In the genomic region with DNA sequence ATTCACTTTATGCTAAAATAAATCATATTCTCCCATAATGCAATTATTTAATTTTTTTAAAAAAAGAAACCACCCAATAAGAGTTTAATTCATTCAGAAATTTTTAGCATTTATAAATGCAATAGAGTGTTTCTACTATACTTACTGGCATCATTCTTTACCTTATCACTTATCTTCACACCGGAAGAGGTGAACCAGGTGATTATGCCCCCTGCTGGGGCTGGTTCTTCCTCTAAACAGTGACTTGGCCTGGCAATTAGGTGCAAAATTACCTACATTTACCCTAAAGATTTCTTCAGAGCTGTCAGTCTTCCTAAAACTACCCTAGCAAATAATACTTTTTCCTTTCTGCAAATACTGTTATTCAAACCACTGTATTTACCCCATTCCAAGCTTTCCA, we compare ENCODE assay signal across 8 cellular contexts.
DNase-seq lines count a peak whose midpoint lies in the region; ATAC-seq, FAIRE-seq and TF ChIP-seq lines count a peak whose summit lies in the region.
"Not testable (repeated sequence)": the region's sequence is repeated elsewhere in the genome, so short reads cannot be mapped to it uniquely, and the experiment has no call there.

No MANE protein-coding gene starts in this region.

- intact Hi-C loops in CD4-positive, alpha-beta T cell (cut with DNase I, micrococcal nuclease); GM12878 (cut with micrococcal nuclease; ENCODE audit: unreplicated experiment): not testable (repeated sequence)

- not testable (repeated sequence) for H3K4me3 ChIP-seq in GM12878; keratinocyte (ENCODE audit: control insufficient read depth in 2 of 3, extremely low read depth in 1 of 3, insufficient read depth in 2 of 3, low read depth in 1 of 3, low read length in 3 of 3)

- TF ChIP-seq RAD21 in GM12878 (IDR thresholded peaks at IDR 0.05; ENCODE audit: insufficient read depth, low read depth, low read length): not testable (repeated sequence)

- H3K9ac ChIP-seq in GM12878 (ENCODE audit: control insufficient read depth, insufficient read depth, low read length); keratinocyte (ENCODE audit: control insufficient read depth, extremely low read depth, insufficient read depth, low read length): not testable (repeated sequence)

- not testable (repeated sequence) for H3K9me1 ChIP-seq in keratinocyte (ENCODE audit: control insufficient read depth, extremely low read depth, insufficient read depth, low read length)

- not testable (repeated sequence) for H3K36me3 Mint-ChIP-seq in CD4-positive, alpha-beta T cell (ENCODE audit: low read depth); T-helper 17 cell (ENCODE audit: low read depth); effector memory CD8-positive, alpha-beta T cell (ENCODE audit: insufficient read depth)
- H3K36me3 Mint-ChIP-seq in naive thymus-derived CD8-positive, alpha-beta T cell: peaks cover 0 to 23% (median 0%) of the 10 kb centered on the region in 3 donors

- in situ Hi-C loops in GM12878 (cut with MboI): not testable (repeated sequence)

- CTCF ChIA-PET in CD4-positive, alpha-beta T cell (lab: Charles Lee); GM12878 (lab: Yijun Ruan, JAX): not testable (repeated sequence)

- not testable (repeated sequence) for DNase-seq in CD4-positive, alpha-beta T cell; GM12891 (ENCODE audit: insufficient read length, low spot score); GM19239 (ENCODE audit: insufficient read length, low spot score); T-helper 17 cell; GM12878 (ENCODE audit: low read depth, low spot score); effector memory CD8-positive, alpha-beta T cell; keratinocyte (ENCODE audit: low read depth, low spot score); naive thymus-derived CD8-positive, alpha-beta T cell

- POLR2A ChIA-PET in CD4-positive, alpha-beta T cell (lab: Charles Lee); GM12878 (lab: Charles Lee); naive thymus-derived CD8-positive, alpha-beta T cell (lab: Charles Lee): not testable (repeated sequence)

- 40% methylated on average over 1 of the region's 1 CpG for WGBS in GM12878 (ENCODE audit: insufficient coverage, insufficient replicate concordance, low lambda C conversion rate, missing lambda C conversion rate)

- SMC1A ChIA-PET in GM12878 (lab: Charles Lee; ENCODE audit: uncharacterized antibody, unreplicated experiment): interaction anchor here (0.5 kb wide), 1 partner anchor 58 kb away, joined by 3 read pairs; no protein-coding TSS in a partner anchor

- not testable (repeated sequence) for H3K4me1 Mint-ChIP-seq in CD4-positive, alpha-beta T cell (ENCODE audit: low read depth); T-helper 17 cell; effector memory CD8-positive, alpha-beta T cell (ENCODE audit: low read depth in 2 of 2); naive thymus-derived CD8-positive, alpha-beta T cell

- not testable (repeated sequence) for TF ChIP-seq CTCF in CD4-positive, alpha-beta T cell (IDR thresholded peaks at IDR 0.05); GM12878 (IDR thresholded peaks at IDR 0.05 in 2 of 3, conservative IDR thresholded peaks at IDR 0.05 in 1 of 3; ENCODE audit: control insufficient read depth in 2 of 3, extremely low read depth in 1 of 3, insufficient read depth in 1 of 3, low read depth in 3 of 3, low read length in 3 of 3); keratinocyte (optimal IDR thresholded peaks at IDR 0.05 in 1 of 3, IDR thresholded peaks at IDR 0.05 in 1 of 3, conservative IDR thresholded peaks at IDR 0.05 in 1 of 3; ENCODE audit: extremely low read depth in 1 of 3, insufficient read depth in 2 of 3, low read length in 3 of 3)

- peak; percentile 77 for ATAC-seq in CD4-positive, alpha-beta T cell (ENCODE audit: poor library complexity)
- ATAC-seq in T-helper 17 cell (peak; percentile 73), GM12878 (0 out of 3 replicates have a peak, but pooled peaks have one; percentile 44)
- ATAC-seq in effector memory CD8-positive, alpha-beta T cell (replicated peaks): peak; percentile 69
- peak; percentile 70 to 76 for ATAC-seq in naive thymus-derived CD8-positive, alpha-beta T cell

- not testable (repeated sequence) for H3K27ac Mint-ChIP-seq in CD4-positive, alpha-beta T cell; T-helper 17 cell; effector memory CD8-positive, alpha-beta T cell; naive thymus-derived CD8-positive, alpha-beta T cell

- FAIRE-seq in GM12891 (lab: Jason Lieb, UNC): peak; percentile 92
- FAIRE-seq in GM19239 (lab: Jason Lieb, UNC): peak; percentile 11
- FAIRE-seq in GM12878 (lab: Jason Lieb, UNC): not testable (repeated sequence)
- peak; percentile 76 for FAIRE-seq in keratinocyte (lab: Jason Lieb, UNC)

- peaks cover 13% of the 10 kb centered on the region for H3K9me3 Mint-ChIP-seq in CD4-positive, alpha-beta T cell
- peaks cover 3 to 22% of the 10 kb centered on the region in 2 donors for H3K9me3 Mint-ChIP-seq in effector memory CD8-positive, alpha-beta T cell
- H3K9me3 Mint-ChIP-seq in naive thymus-derived CD8-positive, alpha-beta T cell: peaks cover 3 to 24% (median 17%) of the 10 kb centered on the region in 9 donors

- H3K9me3 ChIP-seq in CD4-positive, alpha-beta T cell (ENCODE audit: control insufficient read depth, low read length); T-helper 17 cell (ENCODE audit: control insufficient read depth, low read length, poor library complexity, severe bottlenecking); GM12878 (replicated peaks; ENCODE audit: control insufficient read depth, insufficient read depth, low read length); keratinocyte (ENCODE audit: control insufficient read depth, low read depth, low read length): not testable (repeated sequence)

- H3K4me3 Mint-ChIP-seq in CD4-positive, alpha-beta T cell; T-helper 17 cell; effector memory CD8-positive, alpha-beta T cell; naive thymus-derived CD8-positive, alpha-beta T cell: not testable (repeated sequence)

- not testable (repeated sequence) for H2AFZ ChIP-seq in GM12878 (ENCODE audit: control insufficient read depth, low read depth, low read length); keratinocyte (ENCODE audit: control insufficient read depth, low read length)

- not testable (repeated sequence) for H3K4me1 ChIP-seq in GM12878 (ENCODE audit: control insufficient read depth, insufficient read depth, low read length); keratinocyte (ENCODE audit: control insufficient read depth, extremely low read depth, insufficient read depth, low read length)

- H3K27me3 Mint-ChIP-seq in CD4-positive, alpha-beta T cell: peaks cover 12% of the 10 kb centered on the region
- H3K27me3 Mint-ChIP-seq in T-helper 17 cell; effector memory CD8-positive, alpha-beta T cell: not testable (repeated sequence)
- H3K27me3 Mint-ChIP-seq in naive thymus-derived CD8-positive, alpha-beta T cell: peaks cover under 1 to 13% (median 3%) of the 10 kb centered on the region in 5 donors

- TF ChIP-seq EP300 in GM12878 (IDR thresholded peaks at IDR 0.05; ENCODE audit: borderline replicate concordance in 1 of 2, control insufficient read depth in 1 of 2, low read depth in 2 of 2, low read length in 2 of 2): not testable (repeated sequence)

- H3K36me3 ChIP-seq in GM12878 (ENCODE audit: control insufficient read depth in 2 of 2, insufficient read depth in 2 of 2, low read length in 1 of 2); keratinocyte (ENCODE audit: control insufficient read depth in 2 of 2, extremely low read depth in 1 of 2, insufficient read depth in 2 of 2, low read length in 2 of 2): not testable (repeated sequence)

- not testable (repeated sequence) for H3K27me3 ChIP-seq in CD4-positive, alpha-beta T cell (ENCODE audit: control insufficient read depth, insufficient read depth, low read length); GM12878 (replicated peaks in 1 of 2; ENCODE audit: control insufficient read depth in 2 of 2, insufficient read depth in 2 of 2, low read length in 1 of 2); keratinocyte (ENCODE audit: control insufficient read depth, extremely low read depth, insufficient read depth, low read length)

- H3K27ac ChIP-seq in CD4-positive, alpha-beta T cell (ENCODE audit: low read depth, low read length); GM12878 (ENCODE audit: control insufficient read depth, insufficient read depth); keratinocyte (ENCODE audit: control insufficient read depth, insufficient read depth, low read length): not testable (repeated sequence)

- not testable (repeated sequence) for H3K4me2 ChIP-seq in GM12878 (ENCODE audit: control insufficient read depth, insufficient read depth); keratinocyte (ENCODE audit: control insufficient read depth, extremely low read depth, insufficient read depth, low read depth, low read length)

- RAD21 ChIA-PET in GM12878 (lab: Charles Lee; ENCODE audit: unreplicated experiment): not testable (repeated sequence)

- TF ChIP-seq POLR2A in GM12891 (IDR thresholded peaks at IDR 0.05; ENCODE audit: low read depth, low read length); GM12878 (IDR thresholded peaks at IDR 0.05; ENCODE audit: low read depth, low read length): not testable (repeated sequence)

- not testable (repeated sequence) for BruUV-seq in GM12878 (replicated peaks; lab: Mats Ljungman, UMichigan)

- dilution Hi-C loops in keratinocyte (cut with MboI; ENCODE audit: extremely low pct_ligation_motif_present, low sequenced_read_pairs): not testable (repeated sequence)

- H4K20me1 ChIP-seq in GM12878 (ENCODE audit: control insufficient read depth, insufficient read depth); keratinocyte (ENCODE audit: control insufficient read depth, extremely low read depth, insufficient read depth, low read length): not testable (repeated sequence)

- H3K79me2 ChIP-seq in GM12878 (ENCODE audit: control insufficient read depth, insufficient read depth, low read length); keratinocyte (ENCODE audit: control insufficient read depth, insufficient read depth, low read length): not testable (repeated sequence)
